In genomic region chr21:31416465-31416864, GRCh38 we compare ENCODE assay signal across 2 cellular contexts.
TF ChIP-seq lines count a peak whose summit lies in the region.

No MANE protein-coding gene starts in this region.

TF ChIP-seq in IMR-90, 13 proteins besides CTCF, POLR2A, EP300 and RAD21:
- TF ChIP-seq CEBPB (IDR thresholded peaks at IDR 0.05; ENCODE audit: low read depth, low read length) (peak; percentile 77), NFE2L2 (IDR thresholded peaks at IDR 0.05; ENCODE audit: low read depth, low read length) (no peak), MAFK (IDR thresholded peaks at IDR 0.05; ENCODE audit: low read depth, low read length) (no peak), MAZ (IDR thresholded peaks at IDR 0.05; ENCODE audit: borderline replicate concordance, low read depth, low read length) (no peak), SMC3 (IDR thresholded peaks at IDR 0.05; ENCODE audit: low read depth, low read length) (no peak), RFX5 (IDR thresholded peaks at IDR 0.05; ENCODE audit: low read depth, low read length) (no peak)

TF ChIP-seq in GM23338, 12 proteins besides CTCF, POLR2A, EP300 and RAD21:
- no peak for TF ChIP-seq EZH2phosphoT487 (IDR thresholded peaks at IDR 0.05; ENCODE audit: unreplicated experiment)
- TF ChIP-seq NANOG (IDR thresholded peaks at IDR 0.05; ENCODE audit: borderline replicate concordance), result no peak
- TF ChIP-seq ZNF331 (CRISPR knock-in tag; IDR thresholded peaks at IDR 0.05; ENCODE audit: low read depth), result no peak
- TF ChIP-seq ETS1 (IDR thresholded peaks at IDR 0.05), result no peak
- no peak for TF ChIP-seq POLR2AphosphoS5 (IDR thresholded peaks at IDR 0.05; ENCODE audit: low read depth)
- TF ChIP-seq JUNB (IDR thresholded peaks at IDR 0.05; ENCODE audit: unreplicated experiment), result no peak
- no peak for TF ChIP-seq EZH2 (IDR thresholded peaks at IDR 0.05; ENCODE audit: low read depth, unreplicated experiment)
- no peak for TF ChIP-seq ZNF462 (CRISPR knock-in tag; IDR thresholded peaks at IDR 0.05)
- no peak for TF ChIP-seq CREB1 (CRISPR knock-in tag; IDR thresholded peaks at IDR 0.05; ENCODE audit: low read depth)
- no peak for TF ChIP-seq STAT1 (IDR thresholded peaks at IDR 0.05; ENCODE audit: unreplicated experiment)
- TF ChIP-seq REST (IDR thresholded peaks at IDR 0.05; ENCODE audit: unreplicated experiment), result no peak
- no peak for TF ChIP-seq ZNF114 (CRISPR knock-in tag; IDR thresholded peaks at IDR 0.05)
TF ChIP-seq in GM23338: peak in this region for 0.
